19 cellular contexts compared by ENCODE assay signal in the genomic region with DNA sequence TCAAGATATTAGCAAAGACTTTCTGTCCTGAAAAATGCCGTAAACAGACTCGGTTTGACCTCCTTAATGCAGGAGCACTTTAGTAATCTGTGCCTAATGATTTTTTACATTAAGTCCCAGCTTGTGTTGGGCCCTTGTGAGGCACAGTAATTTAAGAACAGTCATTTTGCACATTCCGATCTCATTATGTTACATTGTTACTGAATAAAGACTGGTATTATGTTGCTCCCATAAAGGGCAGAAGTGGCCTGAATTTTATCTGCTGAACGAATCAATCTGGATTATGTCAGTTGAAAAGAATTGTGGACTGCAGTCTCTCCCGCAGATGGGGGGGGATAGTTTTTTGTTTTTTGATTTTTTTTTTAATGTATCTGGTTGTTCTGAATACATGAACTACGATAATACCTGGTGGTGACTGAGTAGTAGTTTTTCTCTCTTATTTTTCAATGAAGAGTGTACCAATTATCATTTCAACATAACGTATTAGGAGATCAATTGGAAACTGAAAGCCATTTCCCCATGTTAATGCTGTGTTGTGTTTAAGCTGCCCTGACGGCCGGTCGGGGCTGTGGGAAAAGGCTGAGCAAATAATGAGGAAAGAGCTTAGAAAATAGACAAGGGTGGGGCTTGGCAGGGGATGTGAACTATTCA.
DNase-seq lines count a peak whose midpoint lies in the region; ATAC-seq and TF ChIP-seq lines count a peak whose summit lies in the region.
"Had no signal": no experiment of that assay in that cellular context is flagged by ENCODE, and none has a peak within 500 bp of the region (broad histone marks: within the 10 kb centered on the region; RNA-seq: fewer than 3 reads in every experiment).

No MANE protein-coding gene starts in this region.

- no peaks in the 10 kb centered on the region for H3K4me1 Mint-ChIP-seq in activated T-cell treated with anti-CD3 and anti-CD28 coated beads, Interleukin-2, amount 50 U/mL, for 4 hours (ENCODE audit: low read depth)
- H3K4me1 Mint-ChIP-seq: activated naive CD8-positive, alpha-beta T cell treated with anti-CD3 and anti-CD28 coated beads, Interleukin-2, amount 10 ng/mL, durations not matched to agents 7 days and 5 days had no signal

- ATAC-seq in right lobe of liver: peak; percentile 56 to 75 (median 63)
- ATAC-seq in HG03135 (IDR thresholded peaks at IDR 0.05; ENCODE audit: unreplicated experiment): no peak
- no peak for ATAC-seq in HG02642 (IDR thresholded peaks at IDR 0.05; ENCODE audit: poor library complexity, unreplicated experiment)
- ATAC-seq in activated T-cell treated with anti-CD3 and anti-CD28 coated beads, Interleukin-2, amount 50 U/mL, for 4 hours: no peak
- ATAC-seq: gastroesophageal sphincter, PC-3 had no signal

- no peak overlapping the region for H3K9ac ChIP-seq in adipocyte (ENCODE audit: low read length)

- no peaks in the 10 kb centered on the region for H3K36me3 ChIP-seq in adipocyte (ENCODE audit: control insufficient read depth, insufficient read depth, low read length, severe bottlenecking)
- no peaks in the 10 kb centered on the region for H3K36me3 ChIP-seq in right lobe of liver
- H3K36me3 ChIP-seq in suprapubic skin: no peaks in the 10 kb centered on the region
- H3K36me3 ChIP-seq: gastroesophageal sphincter, prostate gland had no signal

- H3K27ac ChIP-seq in right lobe of liver: peak overlapping the region in 1 of 3 donors; percentile 41
- H3K27ac ChIP-seq in suprapubic skin: peak overlapping the region; percentile 40
- H3K27ac ChIP-seq: 22Rv1, prostate gland had no signal

- H3K9me3 ChIP-seq in adipocyte (ENCODE audit: control insufficient read depth, low read length) (no peaks in the 10 kb centered on the region), right lobe of liver (no peaks in the 10 kb centered on the region), suprapubic skin (no peaks in the 10 kb centered on the region)
- H3K9me3 ChIP-seq: gastroesophageal sphincter, prostate gland had no signal

- WGBS in right lobe of liver (ENCODE audit: insufficient coverage, low coverage, low lambda C conversion rate, missing lambda C conversion rate): 23% methylated on average over 10 of the region's 10 CpGs
- 38% methylated on average over 10 of the region's 10 CpGs for WGBS in suprapubic skin

- H3K36me3 Mint-ChIP-seq in activated T-cell treated with anti-CD3 and anti-CD28 coated beads, Interleukin-2, amount 50 U/mL, for 4 hours (ENCODE audit: insufficient read depth): no peaks in the 10 kb centered on the region
- H3K36me3 Mint-ChIP-seq: activated naive CD8-positive, alpha-beta T cell treated with anti-CD3 and anti-CD28 coated beads, Interleukin-2, amount 10 ng/mL, durations not matched to agents 7 days and 5 days had no signal

- H3K4me1 ChIP-seq in adipocyte (ENCODE audit: control insufficient read depth, insufficient read depth, low read length): peaks cover 6% of the 10 kb centered on the region
- peaks cover 0 to 24% (median 7%) of the 10 kb centered on the region in 4 donors for H3K4me1 ChIP-seq in right lobe of liver
- peaks cover 19% of the 10 kb centered on the region for H3K4me1 ChIP-seq in suprapubic skin
- H3K4me1 ChIP-seq: prostate gland had no signal

- H3K27me3 ChIP-seq in adipocyte (replicated peaks; ENCODE audit: control insufficient read depth, insufficient read depth, low read length) (peaks cover 5% of the 10 kb centered on the region), right lobe of liver (no peaks in the 10 kb centered on the region), suprapubic skin (no peaks in the 10 kb centered on the region)

- intact Hi-C loops in right lobe of liver (cut with DNase I): no loop called here

- H3K4me3 ChIP-seq in adipocyte (ENCODE audit: low read length): peak overlapping the region; percentile 35
- H3K4me3 ChIP-seq in right lobe of liver: no peak overlapping the region
- peak overlapping the region; percentile 9 for H3K4me3 ChIP-seq in suprapubic skin
- H3K4me3 ChIP-seq: prostate gland had no signal

- no peak for TF ChIP-seq EP300 in suprapubic skin (IDR thresholded peaks at IDR 0.05)

- no peak for TF ChIP-seq POLR2A in right lobe of liver (IDR thresholded peaks at IDR 0.05)
- TF ChIP-seq POLR2A in suprapubic skin (IDR thresholded peaks at IDR 0.05): no peak

- peaks cover 24% of the 10 kb centered on the region for H3K27me3 Mint-ChIP-seq in activated T-cell treated with anti-CD3 and anti-CD28 coated beads, Interleukin-2, amount 50 U/mL, for 4 hours (ENCODE audit: low read depth)

- H3K4me3 Mint-ChIP-seq in activated T-cell treated with anti-CD3 and anti-CD28 coated beads, Interleukin-2, amount 50 U/mL, for 4 hours: no peak overlapping the region
- H3K4me3 Mint-ChIP-seq: activated naive CD8-positive, alpha-beta T cell treated with anti-CD3 and anti-CD28 coated beads, Interleukin-2, amount 10 ng/mL, durations not matched to agents 7 days and 5 days; dendritic cell treated with granulocyte-macrophage colony-stimulating factor and Interleukin-4, amounts not matched to agents 40 ng/mL and 50 ng/mL, for 4 days had no signal

- peak; percentile 25 for DNase-seq in DMS79 treated with DMSO at 0.1 percent for 48 hours (lab: John Stamatoyannopoulos, UW)
- DNase-seq in DMS79 (lab: John Stamatoyannopoulos, UW): no peak
- no peak for DNase-seq in adipocyte (ENCODE audit: low read depth)
- DNase-seq in right lobe of liver: peak in 2 of 3 donors; percentile 58 to 78
- DNase-seq in suprapubic skin (ENCODE audit: low spot score in 2 of 2): no peak
- DNase-seq in activated T-cell treated with anti-CD3 and anti-CD28 coated beads, Interleukin-2, amount 50 U/mL, for 4 hours: no peak
- DNase-seq: activated naive CD8-positive, alpha-beta T cell treated with anti-CD3 and anti-CD28 coated beads, Interleukin-2, amount 10 ng/mL, durations not matched to agents 7 days and 5 days; DMS153; KG1; kidney glomerular epithelial cell; NCI-H2081; PC-3; T1000 had no signal

- TF ChIP-seq CTCF in right lobe of liver (IDR thresholded peaks at IDR 0.05): no peak
- TF ChIP-seq CTCF in suprapubic skin (IDR thresholded peaks at IDR 0.05): no peak

- peaks cover 6% of the 10 kb centered on the region for H3K9me3 Mint-ChIP-seq in activated T-cell treated with anti-CD3 and anti-CD28 coated beads, Interleukin-2, amount 50 U/mL, for 4 hours
- H3K9me3 Mint-ChIP-seq: activated naive CD8-positive, alpha-beta T cell treated with anti-CD3 and anti-CD28 coated beads, Interleukin-2, amount 10 ng/mL, durations not matched to agents 7 days and 5 days; dendritic cell treated with granulocyte-macrophage colony-stimulating factor and Interleukin-4, amounts not matched to agents 40 ng/mL and 50 ng/mL, for 4 days had no signal

Comparison
In these comparisons a context has a peak if more than half of its experiments do, and no peak if none do; other contexts are left out.
1. DNase-seq: peak in DMS79 treated with DMSO at 0.1 percent for 48 hours (single experiment) and right lobe of liver (2 of 3); none in DMS79 (single experiment), adipocyte (single experiment), suprapubic skin (0 of 2) and activated T-cell treated with anti-CD3 and anti-CD28 coated beads, Interleukin-2, amount 50 U/mL, for 4 hours (single experiment).
2. H3K4me3 ChIP-seq: peak in adipocyte (single experiment) and suprapubic skin (single experiment); none in right lobe of liver (0 of 3).
3. ATAC-seq: peak in right lobe of liver (4 of 4); none in HG03135 (single experiment), HG02642 (single experiment) and activated T-cell treated with anti-CD3 and anti-CD28 coated beads, Interleukin-2, amount 50 U/mL, for 4 hours (0 of 2).